8 cellular contexts compared by ENCODE assay signal in the genomic region with DNA sequence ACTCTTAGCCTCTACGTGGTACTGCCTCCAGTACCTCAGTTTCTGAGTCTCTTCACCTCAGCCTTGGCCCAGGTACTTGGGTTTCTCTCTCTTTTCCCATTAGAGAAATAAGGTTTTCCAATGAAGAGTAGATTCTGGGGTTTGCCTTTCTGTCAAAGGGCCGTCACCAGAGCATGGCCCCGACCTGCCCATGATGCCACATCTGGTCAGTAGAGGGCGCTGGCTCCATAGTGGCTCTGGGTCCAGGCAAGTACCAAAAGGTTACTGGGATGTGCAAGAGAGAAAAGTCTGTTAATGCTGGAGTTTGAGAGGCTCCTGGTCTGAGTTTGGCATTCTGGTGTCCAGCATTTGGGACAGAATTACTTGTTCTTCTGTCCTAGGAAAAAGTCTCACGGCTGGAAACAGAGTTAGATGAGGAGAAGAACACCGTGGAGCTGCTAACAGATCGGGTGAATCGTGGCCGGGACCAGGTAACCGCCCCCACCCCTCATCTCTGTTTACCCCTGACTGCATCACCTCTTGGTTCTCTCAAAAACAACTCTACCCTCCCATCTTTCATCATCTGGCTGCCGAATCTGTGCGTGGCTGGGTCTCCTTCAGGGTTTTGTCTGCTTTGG. TPM values are rescaled to one million over a fixed set of nuclear protein-coding genes. Genes with fewer than 3 reads are reported as not detected.
DNase-seq lines count a peak whose midpoint lies in the region; ATAC-seq, FAIRE-seq and TF ChIP-seq lines count a peak whose summit lies in the region.

No MANE protein-coding gene starts in this region.

- peaks cover 6% of the 10 kb centered on the region for H3K4me1 Mint-ChIP-seq in activated B cell treated with CpG ODN at 0.5 μM for 24 hours

- no peak overlapping the region for H3K4me3 Mint-ChIP-seq in activated B cell treated with CpG ODN at 0.5 μM for 24 hours

- H3K36me3 ChIP-seq in bronchial epithelial cell (ENCODE audit: control insufficient read depth, insufficient read depth, low read length) = no peaks in the 10 kb centered on the region

- no peak overlapping the region for H3K4me3 ChIP-seq in GM12875 (ENCODE audit: low read depth, low read length)
- no peak overlapping the region for H3K4me3 ChIP-seq in bronchial epithelial cell (ENCODE audit: low read depth, low read length)

- peak; percentile 82 for DNase-seq in A172 (ENCODE audit: low spot score)
- peak; percentile 61 for DNase-seq in NCI-H2107 treated with DMSO at 0.1 percent for 48 hours (lab: John Stamatoyannopoulos, UW; ENCODE audit: unreplicated experiment)
- DNase-seq in activated B cell treated with CpG ODN at 0.5 μM for 24 hours = peak; percentile 49
- DNase-seq in bronchial epithelial cell (ENCODE audit: low read depth) = peak; percentile 55
- peak; percentile 41 for DNase-seq in kidney glomerular epithelial cell (lab: John Stamatoyannopoulos, UW)
- DNase-seq in stimulated activated CD4-positive, alpha-beta T cell treated with anti-CD3 and anti-CD28 coated beads, Interleukin-4, amount 100 ng/mL, for 4 hours = peak; percentile 64 to 74

- H3K36me3 Mint-ChIP-seq in activated B cell treated with CpG ODN at 0.5 μM for 24 hours (ENCODE audit: low read depth) = no peaks in the 10 kb centered on the region

- peak; percentile 28 for FAIRE-seq in bronchial epithelial cell (lab: Jason Lieb, UNC)

- H3K9me3 Mint-ChIP-seq in activated B cell treated with CpG ODN at 0.5 μM for 24 hours = no peaks in the 10 kb centered on the region

- peak; percentile 71 for ATAC-seq in activated B cell treated with CpG ODN at 0.5 μM for 24 hours (ENCODE audit: low read depth)
- ATAC-seq in HG03571 (IDR thresholded peaks at IDR 0.05; ENCODE audit: unreplicated experiment) = no peak

- TF ChIP-seq CTCF in GM12875 (IDR thresholded peaks at IDR 0.05; ENCODE audit: borderline replicate concordance, insufficient read depth, low read depth, low read length) (peak; percentile 95), activated B cell treated with CpG ODN at 0.5 μM for 24 hours (IDR thresholded peaks at IDR 0.05) (no peak), bronchial epithelial cell (IDR thresholded peaks at IDR 0.05; ENCODE audit: insufficient read depth, low read length, severe bottlenecking) (peak; percentile 94)

- POLR2A ChIA-PET in activated B cell treated with CpG ODN at 0.5 μM for 24 hours (lab: Charles Lee) = no interaction called here

- CTCF ChIA-PET in activated B cell treated with CpG ODN at 0.5 μM for 24 hours (lab: Charles Lee) = interaction anchor here (1.1 to 1.6 kb wide), 5 partner anchors 59 to 302 kb away, joined by 3 to 5 read pairs (median 4); partner anchors contain the start of gene POGZ

- intact Hi-C loops in activated B cell treated with CpG ODN at 0.5 μM for 24 hours (cut with micrococcal nuclease) = loop anchor here (1.0 to 2.0 kb wide), 3 partner anchors 90 to 302 kb away; no protein-coding TSS in a partner anchor

- H3K27me3 Mint-ChIP-seq in activated B cell treated with CpG ODN at 0.5 μM for 24 hours = no peaks in the 10 kb centered on the region

- H3K27me3 ChIP-seq in bronchial epithelial cell (ENCODE audit: control insufficient read depth, insufficient read depth, low read length) = no peaks in the 10 kb centered on the region

- H3K27ac Mint-ChIP-seq in activated B cell treated with CpG ODN at 0.5 μM for 24 hours = no peak overlapping the region

RNA-seq across cellular contexts. Expression of gene TUFT1, which starts 5.3 kb away (rescaled TPM):
- 64.3 and 99.0 TPM in 2 replicates for total RNA-seq in A172 (2014; rRNA removed; shearing (Covaris generic))
- 2.3 and 2.4 TPM in 2 replicates for total RNA-seq in activated B cell treated with CpG ODN at 0.5 μM for 24 hours
- 25.0 and 54.3 TPM in 2 replicates for total RNA-seq in bronchial epithelial cell

RNA-seq across cellular contexts. Expression of gene CGN, which starts 23.6 kb away (rescaled TPM):
- 0.93 and 3.2 TPM in 2 replicates for total RNA-seq in A172 (2014; rRNA removed; shearing (Covaris generic))
- 0.22 and 0.37 TPM in 2 replicates for total RNA-seq in activated B cell treated with CpG ODN at 0.5 μM for 24 hours
- 4.2 and 12.5 TPM in 2 replicates for total RNA-seq in bronchial epithelial cell
